In the genomic region with DNA sequence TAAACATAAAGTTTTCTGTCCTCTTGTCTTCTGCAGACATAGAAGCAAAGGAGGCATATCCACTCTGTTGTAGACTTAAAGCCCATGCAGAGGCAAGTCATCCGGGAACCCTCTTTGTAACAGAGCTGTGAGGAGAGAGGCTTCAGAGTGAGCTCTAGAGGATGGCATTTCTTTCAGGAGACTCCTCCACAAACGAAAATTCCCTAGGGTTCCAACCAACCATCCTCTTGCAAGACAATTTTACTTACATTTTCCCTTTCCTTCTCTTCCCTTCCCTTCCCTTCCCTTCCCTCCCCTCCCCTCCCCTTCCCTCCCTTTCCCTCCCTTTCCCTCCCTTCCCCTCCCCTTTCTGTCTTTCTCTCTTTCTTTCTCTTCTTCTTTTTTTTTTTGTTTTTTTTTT, we compare ENCODE assay signal across 7 cellular contexts.
"Had no signal": no experiment of that assay in that cellular context is flagged by ENCODE, and none has a peak within 500 bp of the region (broad histone marks: within the 10 kb centered on the region; RNA-seq: fewer than 3 reads in every experiment).

No MANE protein-coding gene starts in this region.

- H3K9ac ChIP-seq: KMS-11 had no signal

- H3K4me3 ChIP-seq: K562 had no signal

- H3K27ac ChIP-seq: HL-60, KMS-11 had no signal

- FAIRE-seq: HTR-8/SVneo, K562 had no signal

- H3K4me2 ChIP-seq: KMS-11 had no signal

- ATAC-seq: K562 had no signal

- DNase-seq: IMR-90, KBM-7, KG1 had no signal
